ENCODE assay signal across 8 cellular contexts in the genomic region with DNA sequence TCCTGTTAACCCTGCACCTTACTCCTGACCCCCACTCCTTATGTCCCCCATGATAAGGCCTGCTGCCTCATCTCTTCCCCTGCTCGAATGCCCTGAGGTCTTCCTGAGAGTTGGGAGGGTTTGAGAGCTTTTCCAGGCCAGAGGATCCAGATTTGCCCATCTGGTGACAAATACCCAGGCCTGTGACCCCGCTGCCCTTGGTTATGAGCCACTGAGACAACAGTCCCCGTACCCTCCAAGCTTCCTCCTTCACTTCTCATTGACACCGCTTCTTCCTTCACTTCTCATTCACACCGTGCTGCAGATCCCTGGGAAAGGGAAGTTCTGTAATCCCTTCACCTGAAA. TPM values are rescaled to one million over a fixed set of nuclear protein-coding genes. Genes with fewer than 3 reads are reported as not detected.
A peak's percentile ranks its signal among the peaks of the same experiment; 100 is the strongest.
DNase-seq lines count a peak whose midpoint lies in the region; ATAC-seq and TF ChIP-seq lines count a peak whose summit lies in the region.

No MANE protein-coding gene starts in this region.

- POLR2A ChIA-PET in WTC11 (lab: Charles Lee): no interaction called here

- TF ChIP-seq CTCF in WTC11 (IDR thresholded peaks at IDR 0.05): no peak

- H3K27me3 ChIP-seq in H7 (ENCODE audit: control insufficient read depth, insufficient read depth, low read length): no peaks in the 10 kb centered on the region

- H3K4me3 ChIP-seq in H7 (ENCODE audit: insufficient read depth, low read depth, low read length): peak overlapping the region; percentile 69
- peak overlapping the region; percentile 84 for H3K4me3 ChIP-seq in skeletal muscle cell (ENCODE audit: low read depth, low read length)

- peaks cover 37% of the 10 kb centered on the region for H3K4me1 Mint-ChIP-seq in WTC11

- DNase-seq in H7 (no peak), WTC11 (ENCODE audit: low spot score) (no peak), left ventricle myocardium superior (no peak), skeletal muscle cell (ENCODE audit: low read depth) (no peak), T1000 (lab: John Stamatoyannopoulos, UW) (no peak), amygdala (lab: John Stamatoyannopoulos, UW) (no peak), NCI-H446 treated with DMSO at 0.1 percent for 48 hours (lab: John Stamatoyannopoulos, UW) (no peak)

- no peaks in the 10 kb centered on the region for H3K36me3 Mint-ChIP-seq in WTC11

- no peaks in the 10 kb centered on the region for H3K9me3 Mint-ChIP-seq in WTC11

- peaks cover 2% of the 10 kb centered on the region for H3K27me3 Mint-ChIP-seq in WTC11 (ENCODE audit: low read depth)

- CTCF ChIA-PET in WTC11 (lab: Charles Lee): interaction anchor here (1.0 to 3.8 kb wide), 10 partner anchors 14 to 405 kb away, joined by 6 to 70 read pairs (median 14); a partner anchor contains a TSS

- H3K27ac Mint-ChIP-seq in WTC11: peak overlapping the region; percentile 92

- ATAC-seq in WTC11: no peak
- ATAC-seq in left ventricle myocardium superior: peak; percentile 1
- no peak for ATAC-seq in HG02678 (IDR thresholded peaks at IDR 0.05; ENCODE audit: unreplicated experiment)

- H3K36me3 ChIP-seq in H7 (replicated peaks; ENCODE audit: control insufficient read depth, insufficient read depth, low read length): no peaks in the 10 kb centered on the region

- intact Hi-C loops in left ventricle myocardium superior (cut with micrococcal nuclease): no loop called here

- H3K4me3 Mint-ChIP-seq in WTC11: peak overlapping the region; percentile 88

TF ChIP-seq in WTC11, 78 proteins besides CTCF, POLR2A, EP300 and RAD21:
- TF ChIP-seq, protein P1, sequence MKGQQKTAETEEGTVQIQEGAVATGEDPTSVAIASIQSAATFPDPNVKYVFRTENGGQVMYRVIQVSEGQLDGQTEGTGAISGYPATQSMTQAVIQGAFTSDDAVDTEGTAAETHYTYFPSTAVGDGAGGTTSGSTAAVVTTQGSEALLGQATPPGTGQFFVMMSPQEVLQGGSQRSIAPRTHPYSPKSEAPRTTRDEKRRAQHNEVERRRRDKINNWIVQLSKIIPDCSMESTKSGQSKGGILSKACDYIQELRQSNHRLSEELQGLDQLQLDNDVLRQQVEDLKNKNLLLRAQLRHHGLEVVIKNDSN (CRISPR knock-in tag; IDR thresholded peaks at IDR 0.05): no peak
- TF ChIP-seq, protein P2, sequence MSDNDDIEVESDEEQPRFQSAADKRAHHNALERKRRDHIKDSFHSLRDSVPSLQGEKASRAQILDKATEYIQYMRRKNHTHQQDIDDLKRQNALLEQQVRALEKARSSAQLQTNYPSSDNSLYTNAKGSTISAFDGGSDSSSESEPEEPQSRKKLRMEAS (CRISPR knock-in tag; IDR thresholded peaks at IDR 0.05): no peak
- TF ChIP-seq, protein P3, sequence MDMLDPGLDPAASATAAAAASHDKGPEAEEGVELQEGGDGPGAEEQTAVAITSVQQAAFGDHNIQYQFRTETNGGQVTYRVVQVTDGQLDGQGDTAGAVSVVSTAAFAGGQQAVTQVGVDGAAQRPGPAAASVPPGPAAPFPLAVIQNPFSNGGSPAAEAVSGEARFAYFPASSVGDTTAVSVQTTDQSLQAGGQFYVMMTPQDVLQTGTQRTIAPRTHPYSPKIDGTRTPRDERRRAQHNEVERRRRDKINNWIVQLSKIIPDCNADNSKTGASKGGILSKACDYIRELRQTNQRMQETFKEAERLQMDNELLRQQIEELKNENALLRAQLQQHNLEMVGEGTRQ (CRISPR knock-in tag; IDR thresholded peaks at IDR 0.05): no peak

RNA-seq across cellular contexts. Expression of a gene that starts 0.6 kb away (rescaled TPM):
- 29.4 and 30.7 TPM in 2 replicates for total RNA-seq in H7 (2014; rRNA removed; shearing (Covaris generic))
- total RNA-seq in WTC11 (2021) (33.1 to 36.2 TPM (median 33.2 TPM) in 3 replicates), left ventricle myocardium superior (32.1 TPM)

RNA-seq across cellular contexts. Expression of a gene that starts 29.7 kb away (rescaled TPM):
- 5.6 and 8.7 TPM in 2 replicates for total RNA-seq in H7 (2014; rRNA removed; shearing (Covaris generic))
- total RNA-seq in WTC11 (2021) (8.2 to 12.4 TPM (median 8.6 TPM) in 3 replicates), left ventricle myocardium superior (178 TPM)

RNA-seq across cellular contexts. Expression of a gene that starts 50.0 kb away (rescaled TPM):
- total RNA-seq in H7 (2014; rRNA removed; shearing (Covaris generic)): not detected in 2 replicates
- total RNA-seq in WTC11 (2021): not detected in 3 replicates
- total RNA-seq in left ventricle myocardium superior: not detected

Comparison
In these comparisons a context has a peak if more than half of its experiments do, and no peak if none do; other contexts are left out.
1. RNA of a gene that starts 29.7 kb away (total RNA-seq): 178 TPM in left ventricle myocardium superior (single experiment); 8.2 to 12.4 TPM in WTC11 and 5.6 to 8.7 TPM in H7; every median in the first group is over 10 times any median in the second.